In genomic region chr14:86035882-86036281, GRCh38 we compare ENCODE assay signal across 8 cellular contexts.
DNase-seq lines count a peak whose midpoint lies in the region; ATAC-seq and TF ChIP-seq lines count a peak whose summit lies in the region.

No MANE protein-coding gene starts in this region.

- H3K9me3 ChIP-seq in CD8-positive, alpha-beta T cell (ENCODE audit: low read length) = no peaks in the 10 kb centered on the region

- H4K20me1 ChIP-seq in KMS-11 (ENCODE audit: insufficient read depth) = no peaks in the 10 kb centered on the region

- H3K4me3 Mint-ChIP-seq in CD8-positive, alpha-beta T cell = no peak overlapping the region
- no peak overlapping the region for H3K4me3 Mint-ChIP-seq in activated CD4-positive, alpha-beta T cell treated with anti-CD3 and anti-CD28 coated beads, Interleukin-2, amount 10 ng/mL, durations not matched to agents 7 days and 5 days

- H3K9ac ChIP-seq in KMS-11 = no peak overlapping the region

- no peaks in the 10 kb centered on the region for H3K4me1 ChIP-seq in KMS-11 (ENCODE audit: low read depth, poor library complexity, severe bottlenecking)
- H3K4me1 ChIP-seq in CD8-positive, alpha-beta T cell (ENCODE audit: insufficient read depth, low read length) = no peaks in the 10 kb centered on the region

- H3K27ac Mint-ChIP-seq in CD8-positive, alpha-beta T cell = no peak overlapping the region
- no peak overlapping the region for H3K27ac Mint-ChIP-seq in activated CD4-positive, alpha-beta T cell treated with anti-CD3 and anti-CD28 coated beads, Interleukin-2, amount 10 ng/mL, durations not matched to agents 7 days and 5 days

- H3K4me2 ChIP-seq in KMS-11 = no peak overlapping the region

- H3K27me3 Mint-ChIP-seq in CD8-positive, alpha-beta T cell (ENCODE audit: low read depth) = no peaks in the 10 kb centered on the region
- H3K27me3 Mint-ChIP-seq in activated CD4-positive, alpha-beta T cell treated with anti-CD3 and anti-CD28 coated beads, Interleukin-2, amount 10 ng/mL, durations not matched to agents 7 days and 5 days = no peaks in the 10 kb centered on the region

- CTCF ChIA-PET in CD8-positive, alpha-beta T cell (lab: Charles Lee) = interaction anchor here (2.3 kb wide), 1 partner anchor 179 kb away, joined by 5 read pairs; no protein-coding TSS in a partner anchor
- CTCF ChIA-PET in activated CD4-positive, alpha-beta T cell treated with anti-CD3 and anti-CD28 coated beads, Interleukin-2, amount 10 ng/mL, durations not matched to agents 7 days and 5 days (lab: Charles Lee) = no interaction called here

- H3K36me3 Mint-ChIP-seq in CD8-positive, alpha-beta T cell = no peaks in the 10 kb centered on the region
- H3K36me3 Mint-ChIP-seq in activated CD4-positive, alpha-beta T cell treated with anti-CD3 and anti-CD28 coated beads, Interleukin-2, amount 10 ng/mL, durations not matched to agents 7 days and 5 days (ENCODE audit: low read depth) = no peaks in the 10 kb centered on the region

- intact Hi-C loops in CD8-positive, alpha-beta T cell (cut with DNase I, micrococcal nuclease) = loop anchor here (10.0 kb wide), 2 partner anchors 171 to 181 kb away; no protein-coding TSS in a partner anchor
- intact Hi-C loops in left cardiac atrium (cut with DNase I) = no loop called here

- TF ChIP-seq CTCF in KMS-11 (conservative IDR thresholded peaks at IDR 0.05; ENCODE audit: low read depth, low read length) = 0 out of 2 replicates have a peak, but pooled peaks have one; percentile 32
- TF ChIP-seq CTCF in fibroblast of the aortic adventitia (IDR thresholded peaks at IDR 0.05; ENCODE audit: insufficient read depth, low read length) = peak; percentile 45
- TF ChIP-seq CTCF in CD8-positive, alpha-beta T cell (IDR thresholded peaks at IDR 0.05) = no peak

- H3K9me3 Mint-ChIP-seq in CD8-positive, alpha-beta T cell = no peaks in the 10 kb centered on the region
- no peaks in the 10 kb centered on the region for H3K9me3 Mint-ChIP-seq in activated CD4-positive, alpha-beta T cell treated with anti-CD3 and anti-CD28 coated beads, Interleukin-2, amount 10 ng/mL, durations not matched to agents 7 days and 5 days

- H3K79me2 ChIP-seq in KMS-11 (ENCODE audit: insufficient read depth, low read depth) = no peaks in the 10 kb centered on the region

- H2AFZ ChIP-seq in KMS-11 (ENCODE audit: low read depth) = no peak overlapping the region

- peak; percentile 26 for DNase-seq in Daoy (ENCODE audit: low read depth)
- peak; percentile 1 for DNase-seq in fibroblast of the aortic adventitia (ENCODE audit: low read depth)
- DNase-seq in CD8-positive, alpha-beta T cell = no peak
- no peak for DNase-seq in hippocampal formation (lab: John Stamatoyannopoulos, UW)
- no peak for DNase-seq in left cardiac atrium
- DNase-seq in activated CD4-positive, alpha-beta T cell treated with anti-CD3 and anti-CD28 coated beads, Interleukin-2, amount 10 ng/mL, durations not matched to agents 7 days and 5 days = no peak

- H3K27ac ChIP-seq in KMS-11 = no peak overlapping the region
- no peak overlapping the region for H3K27ac ChIP-seq in CD8-positive, alpha-beta T cell (ENCODE audit: low read depth, low read length)

- ATAC-seq in GM21447 (IDR thresholded peaks at IDR 0.05; ENCODE audit: unreplicated experiment) (peak; percentile 67), left cardiac atrium (no peak)
- ATAC-seq in CD8-positive, alpha-beta T cell = no peak

- H3K4me1 Mint-ChIP-seq in CD8-positive, alpha-beta T cell (ENCODE audit: low read depth) = peaks cover 16% of the 10 kb centered on the region
- peaks cover 2% of the 10 kb centered on the region for H3K4me1 Mint-ChIP-seq in activated CD4-positive, alpha-beta T cell treated with anti-CD3 and anti-CD28 coated beads, Interleukin-2, amount 10 ng/mL, durations not matched to agents 7 days and 5 days

- H3K4me3 ChIP-seq in KMS-11 (IDR thresholded peaks at IDR 0.05; ENCODE audit: insufficient read depth, low read depth, low read length) (no peak overlapping the region), fibroblast of the aortic adventitia (ENCODE audit: low read depth, low read length) (no peak overlapping the region)
- H3K4me3 ChIP-seq in CD8-positive, alpha-beta T cell (ENCODE audit: low read depth, low read length) = no peak overlapping the region

- no peaks in the 10 kb centered on the region for H3K36me3 ChIP-seq in KMS-11 (ENCODE audit: insufficient read depth)
- no peaks in the 10 kb centered on the region for H3K36me3 ChIP-seq in CD8-positive, alpha-beta T cell (ENCODE audit: insufficient read depth, low read length)

- no peaks in the 10 kb centered on the region for H3K27me3 ChIP-seq in KMS-11 (ENCODE audit: insufficient read depth, low read depth)
- no peaks in the 10 kb centered on the region for H3K27me3 ChIP-seq in CD8-positive, alpha-beta T cell (ENCODE audit: insufficient read depth, low read length)

- POLR2A ChIA-PET in CD8-positive, alpha-beta T cell (lab: Charles Lee) = no interaction called here
- POLR2A ChIA-PET in activated CD4-positive, alpha-beta T cell treated with anti-CD3 and anti-CD28 coated beads, Interleukin-2, amount 10 ng/mL, durations not matched to agents 7 days and 5 days (lab: Charles Lee) = no interaction called here

Comparison
In these comparisons a context has a peak if more than half of its experiments do, and no peak if none do; other contexts are left out.
1. DNase-seq: peak in Daoy (single experiment) and fibroblast of the aortic adventitia (single experiment); none in CD8-positive, alpha-beta T cell (0 of 7), hippocampal formation (0 of 2), left cardiac atrium (single experiment) and activated CD4-positive, alpha-beta T cell treated with anti-CD3 and anti-CD28 coated beads, Interleukin-2, amount 10 ng/mL, durations not matched to agents 7 days and 5 days (single experiment).
2. intact Hi-C loops: an anchor here in CD8-positive, alpha-beta T cell (10.0 kb wide); none called in left cardiac atrium.